Comparison of ENCODE assay signal across 16 cellular contexts in genomic region chr9:25994605-25995004, GRCh38.
"Had no signal": no experiment of that assay in that cellular context is flagged by ENCODE, and none has a peak within 500 bp of the region (broad histone marks: within the 10 kb centered on the region; RNA-seq: fewer than 3 reads in every experiment).

No MANE protein-coding gene starts in this region.

- H3K27me3 Mint-ChIP-seq: activated CD8-positive, alpha-beta memory T cell treated with anti-CD3 and anti-CD28 coated beads, Interleukin-2, amount 10 ng/mL, durations not matched to agents 7 days and 5 days; naive thymus-derived CD4-positive, alpha-beta T cell; stimulated activated naive CD8-positive, alpha-beta T cell treated with anti-CD3 and anti-CD28 coated beads, Interleukin-15, amount 100 ng/mL, for 72 hours; type B pancreatic cell had no signal

- H3K4me3 Mint-ChIP-seq: activated CD8-positive, alpha-beta memory T cell treated with anti-CD3 and anti-CD28 coated beads, Interleukin-2, amount 10 ng/mL, durations not matched to agents 7 days and 5 days; naive thymus-derived CD4-positive, alpha-beta T cell; stimulated activated naive CD8-positive, alpha-beta T cell treated with anti-CD3 and anti-CD28 coated beads, Interleukin-15, amount 100 ng/mL, for 72 hours; type B pancreatic cell had no signal

- H3K36me3 Mint-ChIP-seq: activated CD8-positive, alpha-beta memory T cell treated with anti-CD3 and anti-CD28 coated beads, Interleukin-2, amount 10 ng/mL, durations not matched to agents 7 days and 5 days; type B pancreatic cell had no signal

- DNase-seq: activated CD4-positive, alpha-beta T cell treated with anti-CD3 and anti-CD28 coated beads, Interleukin-2, amount 50 U/mL, for 48 hours; activated CD8-positive, alpha-beta memory T cell treated with anti-CD3 and anti-CD28 coated beads, Interleukin-2, amount 10 ng/mL, durations not matched to agents 7 days and 5 days; activated effector memory CD4-positive, alpha-beta T cell treated with Interleukin-2 at 50 U/mL for 16 hours; activated naive CD4-positive, alpha-beta T cell treated with anti-CD3 and anti-CD28 coated beads, Interleukin-2, amount 50 U/mL, for 16 hours; activated T-cell treated with anti-CD3 and anti-CD28 coated beads, Interleukin-2, amount 50 U/mL, for 1 hour; dorsolateral prefrontal cortex; mammary epithelial cell; mucosa of descending colon; naive thymus-derived CD4-positive, alpha-beta T cell; stimulated activated naive CD8-positive, alpha-beta T cell treated with anti-CD3 and anti-CD28 coated beads, Interleukin-15, amount 100 ng/mL, for 72 hours; T-helper 9 cell; WERI-Rb-1 had no signal

- H3K4me1 ChIP-seq: pancreas had no signal

- H3K36me3 ChIP-seq: cardiac muscle cell, pancreas, WERI-Rb-1 had no signal

- H3K27me3 ChIP-seq: cardiac muscle cell, dorsolateral prefrontal cortex, hepatocyte, pancreas had no signal

- H3K9me3 ChIP-seq: pancreas had no signal

- H3K4me1 Mint-ChIP-seq: activated CD8-positive, alpha-beta memory T cell treated with anti-CD3 and anti-CD28 coated beads, Interleukin-2, amount 10 ng/mL, durations not matched to agents 7 days and 5 days; stimulated activated naive CD8-positive, alpha-beta T cell treated with anti-CD3 and anti-CD28 coated beads, Interleukin-15, amount 100 ng/mL, for 72 hours had no signal

- H3K4me3 ChIP-seq: cardiac muscle cell, dorsolateral prefrontal cortex, hepatocyte, mucosa of descending colon, pancreas had no signal

- H3K27ac Mint-ChIP-seq: activated CD8-positive, alpha-beta memory T cell treated with anti-CD3 and anti-CD28 coated beads, Interleukin-2, amount 10 ng/mL, durations not matched to agents 7 days and 5 days; naive thymus-derived CD4-positive, alpha-beta T cell; stimulated activated naive CD8-positive, alpha-beta T cell treated with anti-CD3 and anti-CD28 coated beads, Interleukin-15, amount 100 ng/mL, for 72 hours; type B pancreatic cell had no signal
